8 cellular contexts compared by ENCODE assay signal in the genomic region with DNA sequence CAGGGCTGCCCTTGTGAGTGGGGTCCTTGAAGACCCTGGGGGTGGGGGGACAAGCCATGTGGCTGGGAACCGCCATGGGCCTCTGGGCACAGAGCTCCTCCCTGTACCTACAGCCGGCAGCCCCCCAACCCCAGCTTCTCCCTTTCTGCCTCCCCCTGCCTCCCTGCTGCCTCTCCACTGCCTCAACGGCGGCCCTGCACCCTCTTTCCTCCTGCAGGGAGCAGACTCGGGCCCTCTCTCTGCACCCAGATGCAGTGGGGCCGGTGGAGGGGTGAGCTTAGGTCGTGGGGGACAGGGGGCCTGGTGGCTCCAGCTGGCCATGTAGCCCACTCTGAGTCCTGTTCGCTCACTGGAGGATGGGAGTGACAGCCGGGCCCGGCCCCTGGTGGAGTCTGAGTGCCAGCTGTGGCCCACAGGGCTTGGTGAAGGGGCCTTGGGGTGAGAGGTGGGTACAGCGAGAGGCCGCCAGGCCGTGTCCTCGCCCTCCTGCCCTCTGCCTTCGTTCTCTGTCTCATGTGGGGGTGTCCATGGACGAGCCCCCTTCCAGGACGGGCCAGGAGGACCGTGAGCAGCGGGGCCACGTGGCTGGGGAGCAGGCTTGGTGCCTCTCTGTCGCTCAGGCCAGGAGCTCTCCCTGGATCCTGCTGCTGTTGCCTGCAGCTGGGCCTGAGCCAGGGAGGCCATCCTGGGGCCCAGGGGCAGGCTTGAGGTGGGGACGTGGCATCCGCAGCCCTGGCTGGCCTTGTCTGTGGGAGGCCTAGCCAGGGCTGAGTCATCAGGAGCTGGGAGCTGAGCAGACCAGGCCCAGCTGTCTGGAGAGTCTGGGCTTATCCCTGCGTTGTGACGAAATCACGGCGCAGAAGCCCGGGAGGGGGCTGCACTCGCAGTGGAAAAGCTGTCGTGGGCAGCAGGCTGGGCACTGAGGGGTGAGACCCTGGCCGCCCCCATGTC.
A peak's percentile ranks its signal among the peaks of the same experiment; 100 is the strongest.
DNase-seq lines count a peak whose midpoint lies in the region; ATAC-seq and TF ChIP-seq lines count a peak whose summit lies in the region.

No MANE protein-coding gene starts in this region.

- no peaks in the 10 kb centered on the region for H3K9me2 ChIP-seq in GM23248 (ENCODE audit: insufficient read depth)

- no peaks in the 10 kb centered on the region for H4K20me1 ChIP-seq in GM23248 (ENCODE audit: insufficient read depth)

- H3K4me2 ChIP-seq in GM23248 (ENCODE audit: unreplicated experiment), result peak overlapping the region; percentile 49

- peaks cover 22% of the 10 kb centered on the region for H3K4me1 ChIP-seq in GM23248 (ENCODE audit: insufficient read depth)
- H3K4me1 ChIP-seq in psoas muscle, result no peaks in the 10 kb centered on the region

- H3K4me3 ChIP-seq in GM23248, result no peak overlapping the region
- H3K4me3 ChIP-seq in SK-N-MC, result no peak overlapping the region
- H3K4me3 ChIP-seq in psoas muscle, result no peak overlapping the region

- in situ Hi-C loops in GM23248 (cut with MboI), result no loop called here

- H3K27ac ChIP-seq in GM23248, result peak overlapping the region; percentile 83
- no peak overlapping the region for H3K27ac ChIP-seq in SK-N-MC
- H3K27ac ChIP-seq in psoas muscle, result no peak overlapping the region

- no peaks in the 10 kb centered on the region for H3K27me3 ChIP-seq in GM23248 (replicated peaks; ENCODE audit: insufficient read depth)
- peaks cover 0 to 35% (median 17%) of the 10 kb centered on the region in 3 donors for H3K27me3 ChIP-seq in psoas muscle (ENCODE audit: insufficient read depth in 3 of 3, low read length in 2 of 3)

- H3F3A ChIP-seq in GM23248 (ENCODE audit: insufficient read depth), result peaks cover 16% of the 10 kb centered on the region

- H3K36me3 ChIP-seq in GM23248 (ENCODE audit: low read depth) (no peaks in the 10 kb centered on the region), SK-N-MC (ENCODE audit: insufficient read depth, low read length) (no peaks in the 10 kb centered on the region), psoas muscle (ENCODE audit: insufficient read depth in 1 of 2, low read depth in 1 of 2) (no peaks in the 10 kb centered on the region)

- peak overlapping the region; percentile 74 for H2AFZ ChIP-seq in GM23248

- 32% methylated on average over 28 to 29 of the region's 31 CpGs for WGBS in GM23248 (ENCODE audit: low coverage in 1 of 2, low lambda C conversion rate in 2 of 2, missing lambda C conversion rate in 2 of 2), 2 experiments
- 38 to 46% (median 40%) methylated on average over 24 to 31 of the region's 31 CpGs for WGBS in psoas muscle, 3 donors

- H3K9ac ChIP-seq in GM23248 (peak overlapping the region; percentile 94), SK-N-MC (ENCODE audit: insufficient read length) (peak overlapping the region; percentile 41)

- TF ChIP-seq CTCF in psoas muscle (IDR thresholded peaks at IDR 0.05), result no peak

- H3K79me2 ChIP-seq in GM23248 (ENCODE audit: insufficient read depth), result no peaks in the 10 kb centered on the region

- intact Hi-C loops in Right ventricle myocardium inferior (cut with DNase I) (no loop called here), psoas muscle (cut with DNase I) (no loop called here)

- peak; percentile 100 for DNase-seq in GM23248
- no peak for DNase-seq in SK-N-MC (ENCODE audit: low read depth, low spot score)
- DNase-seq in Right ventricle myocardium inferior (ENCODE audit: missing footprints), result peak; percentile 91
- DNase-seq in psoas muscle, result peak; percentile 82 to 89
- DNase-seq in HUDEP-2 (lab: John Stamatoyannopoulos, UW; ENCODE audit: unreplicated experiment in 76 of 76), result no peak
- no peak for DNase-seq in activated T-cell treated with anti-CD3 and anti-CD28 coated beads, Interleukin-2, amount 50 U/mL, for 48 hours

- ATAC-seq in Right ventricle myocardium inferior (peak; percentile 99), psoas muscle (peak; percentile 64 to 90 (median 80)), HG02678 (IDR thresholded peaks at IDR 0.05; ENCODE audit: unreplicated experiment) (no peak), HG03469 (IDR thresholded peaks at IDR 0.05; ENCODE audit: unreplicated experiment) (no peak)

- H3K9me3 ChIP-seq in GM23248 (ENCODE audit: low read depth) (no peaks in the 10 kb centered on the region), SK-N-MC (ENCODE audit: low read depth, low read length) (no peaks in the 10 kb centered on the region), psoas muscle (no peaks in the 10 kb centered on the region)

Comparison
In these comparisons a context has a peak if more than half of its experiments do, and no peak if none do; other contexts are left out.
1. DNase-seq: peak in GM23248 (single experiment), Right ventricle myocardium inferior (single experiment) and psoas muscle (2 of 2); none in SK-N-MC (single experiment), HUDEP-2 (0 of 76) and activated T-cell treated with anti-CD3 and anti-CD28 coated beads, Interleukin-2, amount 50 U/mL, for 48 hours (0 of 2).
2. ATAC-seq: peak in Right ventricle myocardium inferior (single experiment) and psoas muscle (4 of 4); none in HG02678 (single experiment) and HG03469 (single experiment).